9 cellular contexts compared by ENCODE assay signal in genomic region chr5:140821375-140822280, GRCh38. TPM values are rescaled to one million over a fixed set of nuclear protein-coding genes. Genes with fewer than 3 reads are reported as not detected.
DNase-seq lines count a peak whose midpoint lies in the region; ATAC-seq and TF ChIP-seq lines count a peak whose summit lies in the region.
"Had no signal": no experiment of that assay in that cellular context is flagged by ENCODE, and none has a peak within 500 bp of the region (broad histone marks: within the 10 kb centered on the region; RNA-seq: fewer than 3 reads in every experiment).

Gene PCDHA5, plus strand, starts transcription at chr5:140821613.

- H3K36me3 Mint-ChIP-seq in T-cell (no peaks in the 10 kb centered on the region), Caco-2 (ENCODE audit: insufficient read depth, unreplicated experiment) (no peaks in the 10 kb centered on the region)

- H3K4me3 ChIP-seq in left ventricle myocardium inferior: no peak within 1 kb of the TSS
- no peak within 1 kb of the TSS for H3K4me3 ChIP-seq in Caco-2 (ENCODE audit: low read depth, low read length)

- peaks cover 46% of the 10 kb centered on the region for H3K9me3 ChIP-seq in left ventricle myocardium inferior (replicated peaks)
- no peaks in the 10 kb centered on the region for H3K9me3 ChIP-seq in Caco-2

- DNase-seq in AG08396 (ENCODE audit: low spot score): peak; percentile 41
- no peak for DNase-seq in GM20000 (ENCODE audit: low spot score)
- DNase-seq in left ventricle myocardium inferior: no peak
- no peak for DNase-seq in T-cell
- no peak for DNase-seq in Caco-2
- DNase-seq in dedifferentiated amniotic fluid mesenchymal stem cell (ENCODE audit: extremely low spot score): no peak
- DNase-seq in NCI-H524 treated with DMSO at 0.1 percent for 48 hours (lab: John Stamatoyannopoulos, UW): no peak
- DNase-seq: activated naive CD4-positive, alpha-beta T cell treated with Interleukin-2 at 50 U/mL for 16 hours had no signal

- no peaks in the 10 kb centered on the region for H3K4me1 ChIP-seq in left ventricle myocardium inferior
- no peaks in the 10 kb centered on the region for H3K4me1 ChIP-seq in Caco-2

- TF ChIP-seq CTCF in GM20000 (IDR thresholded peaks at IDR 0.05; ENCODE audit: extremely low read depth, missing control alignments) (peak; percentile 17), VCaP (conservative IDR thresholded peaks at IDR 0.05) (peak; percentile 72), left ventricle myocardium inferior (IDR thresholded peaks at IDR 0.05; ENCODE audit: borderline replicate concordance) (peak; percentile 39), Caco-2 (IDR thresholded peaks at IDR 0.05; ENCODE audit: insufficient read depth in 1 of 2, low read depth in 1 of 2, low read length in 1 of 2, severe bottlenecking in 1 of 2, unreplicated experiment in 1 of 2) (no peak)

- no peaks in the 10 kb centered on the region for H3K4me1 Mint-ChIP-seq in T-cell
- H3K4me1 Mint-ChIP-seq in Caco-2 (ENCODE audit: low read depth, unreplicated experiment): no peaks in the 10 kb centered on the region

- H3K27me3 Mint-ChIP-seq in T-cell (peaks cover 16 to 21% of the 10 kb centered on the region in 2 donors), Caco-2 (ENCODE audit: insufficient read depth, unreplicated experiment) (no peaks in the 10 kb centered on the region)

- H3K36me3 ChIP-seq in left ventricle myocardium inferior (no peaks in the 10 kb centered on the region), Caco-2 (ENCODE audit: control insufficient read depth, insufficient read depth, low read length) (no peaks in the 10 kb centered on the region)

- H3K4me3 Mint-ChIP-seq in T-cell (no peak within 1 kb of the TSS), Caco-2 (ENCODE audit: unreplicated experiment) (no peak within 1 kb of the TSS)

- H3K27me3 ChIP-seq in left ventricle myocardium inferior (ENCODE audit: low read depth): peaks cover 55% of the 10 kb centered on the region
- no peaks in the 10 kb centered on the region for H3K27me3 ChIP-seq in Caco-2 (replicated peaks; ENCODE audit: control insufficient read depth, insufficient read depth, low read length)

- CTCF ChIA-PET in T-cell (lab: Charles Lee) (no interaction called here), Caco-2 (lab: Charles Lee) (no interaction called here)

- no TSS peak for BruUV-seq in Caco-2 (replicated peaks; lab: Mats Ljungman, UMichigan)

- POLR2A ChIA-PET in T-cell (lab: Charles Lee): no interaction called here
- POLR2A ChIA-PET in Caco-2 (lab: Charles Lee): no interaction called here

- ATAC-seq in T-cell (replicated peaks in 1 of 4): no peak

- H3K27ac ChIP-seq in VCaP: no peak within 1 kb of the TSS
- no peak within 1 kb of the TSS for H3K27ac ChIP-seq in left ventricle myocardium inferior (replicated peaks)

- intact Hi-C loops in left ventricle myocardium inferior (cut with micrococcal nuclease): no loop called here
- intact Hi-C loops in Caco-2 (cut with micrococcal nuclease; ENCODE audit: unreplicated experiment): no loop called here

- H3K27ac Mint-ChIP-seq in T-cell (no peak within 1 kb of the TSS), Caco-2 (ENCODE audit: unreplicated experiment) (no peak within 1 kb of the TSS)

- H3K9me3 Mint-ChIP-seq in T-cell: peaks cover 0 to 20% (median 13%) of the 10 kb centered on the region in 3 donors
- peaks cover 6% of the 10 kb centered on the region for H3K9me3 Mint-ChIP-seq in Caco-2 (ENCODE audit: unreplicated experiment)

RNA-seq across cellular contexts. Expression of gene PCDHA5, which starts in this region (rescaled TPM):
- not detected for total RNA-seq in left ventricle myocardium inferior
- not detected for total RNA-seq in T-cell
- not detected in 2 replicates for total RNA-seq in Caco-2 (2022)

Comparison
In these comparisons a context has a peak if more than half of its experiments do, and no peak if none do; other contexts are left out.
1. CTCF ChIP-seq: peak in GM20000 (single experiment), VCaP (single experiment) and left ventricle myocardium inferior (single experiment); none in Caco-2 (0 of 2).